11 cellular contexts compared by ENCODE assay signal in the genomic region with DNA sequence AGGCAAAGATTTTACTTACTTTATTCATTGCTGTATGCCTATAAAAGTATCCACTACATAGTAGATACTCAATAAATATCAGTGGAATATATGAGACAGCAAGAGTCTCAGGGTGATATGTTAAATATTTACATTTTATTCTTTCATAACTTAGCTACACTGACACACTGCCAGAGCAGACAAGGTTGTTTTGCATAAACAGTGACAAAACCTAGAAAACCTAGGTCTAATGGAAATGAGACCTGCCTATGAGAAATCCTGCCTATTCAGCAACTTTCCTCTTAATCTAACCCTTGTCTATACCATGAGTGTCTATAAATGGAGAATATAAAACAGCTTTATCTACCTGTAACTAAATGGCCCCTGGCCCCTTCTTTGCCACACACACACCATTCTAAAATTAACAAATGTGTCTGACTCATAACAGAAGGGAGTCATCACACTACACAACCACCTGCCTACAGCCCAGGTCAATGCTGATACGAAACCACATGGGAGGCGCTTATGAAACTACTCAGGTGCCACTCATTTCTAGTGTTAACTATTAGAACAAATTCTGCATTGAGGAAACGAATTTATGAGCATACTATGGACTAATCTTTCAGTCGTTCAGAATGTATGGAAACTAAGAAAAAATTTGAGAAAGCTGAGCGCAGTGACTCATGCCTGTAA.
DNase-seq lines count a peak whose midpoint lies in the region; ATAC-seq and TF ChIP-seq lines count a peak whose summit lies in the region.
"Had no signal": no experiment of that assay in that cellular context is flagged by ENCODE, and none has a peak within 500 bp of the region (broad histone marks: within the 10 kb centered on the region; RNA-seq: fewer than 3 reads in every experiment).

No MANE protein-coding gene starts in this region.

- DNase-seq in HT1080 (ENCODE audit: low read depth) (peak; percentile 10), myocyte (ENCODE audit: low read depth) (peak; percentile 11), Caco-2 (no peak), NCI-H1048 (lab: John Stamatoyannopoulos, UW) (no peak), NCI-H2029 (lab: John Stamatoyannopoulos, UW) (no peak), colonic mucosa (no peak)

- H3K4me1 ChIP-seq in Caco-2 (no peaks in the 10 kb centered on the region), colonic mucosa (no peaks in the 10 kb centered on the region)

- H3K9ac ChIP-seq in colonic mucosa (ENCODE audit: low read depth in 2 of 2, low read length in 2 of 2), result no peak overlapping the region

- POLR2A ChIA-PET in Caco-2 (lab: Charles Lee), result no interaction called here

- H3K27ac Mint-ChIP-seq in Caco-2 (ENCODE audit: unreplicated experiment), result no peak overlapping the region
- H3K27ac Mint-ChIP-seq: dendritic cell treated with granulocyte-macrophage colony-stimulating factor and Interleukin-4, amounts not matched to agents 40 ng/mL and 50 ng/mL, for 4 days; nephron had no signal

- no peaks in the 10 kb centered on the region for H3K27me3 Mint-ChIP-seq in Caco-2 (ENCODE audit: insufficient read depth, unreplicated experiment)
- H3K27me3 Mint-ChIP-seq: dendritic cell treated with granulocyte-macrophage colony-stimulating factor and Interleukin-4, amounts not matched to agents 40 ng/mL and 50 ng/mL, for 4 days had no signal

- no peak for TF ChIP-seq CTCF in Caco-2 (IDR thresholded peaks at IDR 0.05; ENCODE audit: insufficient read depth in 1 of 2, low read depth in 1 of 2, low read length in 1 of 2, severe bottlenecking in 1 of 2, unreplicated experiment in 1 of 2)
- TF ChIP-seq CTCF in colonic mucosa (IDR thresholded peaks at IDR 0.05), result no peak

- no peaks in the 10 kb centered on the region for H3K9me3 ChIP-seq in Caco-2
- H3K9me3 ChIP-seq in colonic mucosa, result no peaks in the 10 kb centered on the region

- peak; percentile 96 for ATAC-seq in GM18858 (IDR thresholded peaks at IDR 0.05; ENCODE audit: unreplicated experiment)
- peak; percentile 96 for ATAC-seq in GM21737 (IDR thresholded peaks at IDR 0.05; ENCODE audit: unreplicated experiment)

- H3K4me1 Mint-ChIP-seq in Caco-2 (ENCODE audit: low read depth, unreplicated experiment), result no peaks in the 10 kb centered on the region
- H3K4me1 Mint-ChIP-seq: nephron had no signal

- H3K4me3 ChIP-seq in Caco-2 (ENCODE audit: low read depth, low read length) (no peak overlapping the region), colonic mucosa (no peak overlapping the region)
- H3K4me3 ChIP-seq: SK-N-MC had no signal

- H3K9me3 Mint-ChIP-seq in Caco-2 (ENCODE audit: unreplicated experiment), result no peaks in the 10 kb centered on the region
- H3K9me3 Mint-ChIP-seq: dendritic cell treated with granulocyte-macrophage colony-stimulating factor and Interleukin-4, amounts not matched to agents 40 ng/mL and 50 ng/mL, for 4 days; nephron had no signal

- peaks cover 77% of the 10 kb centered on the region for H3K36me3 Mint-ChIP-seq in Caco-2 (ENCODE audit: insufficient read depth, unreplicated experiment)

- no peak overlapping the region for H3K27ac ChIP-seq in colonic mucosa
- H3K27ac ChIP-seq: SK-N-MC had no signal

- BruUV-seq in Caco-2 (replicated peaks; lab: Mats Ljungman, UMichigan), result no TSS peak

- H3K27me3 ChIP-seq in Caco-2 (replicated peaks; ENCODE audit: control insufficient read depth, insufficient read depth, low read length) (no peaks in the 10 kb centered on the region), colonic mucosa (no peaks in the 10 kb centered on the region)

- intact Hi-C loops in Caco-2 (cut with micrococcal nuclease; ENCODE audit: unreplicated experiment) (no loop called here), colonic mucosa (cut with DNase I) (no loop called here)

- no peak overlapping the region for H3K4me3 Mint-ChIP-seq in Caco-2 (ENCODE audit: unreplicated experiment)
- H3K4me3 Mint-ChIP-seq: dendritic cell treated with granulocyte-macrophage colony-stimulating factor and Interleukin-4, amounts not matched to agents 40 ng/mL and 50 ng/mL, for 4 days; nephron had no signal

- CTCF ChIA-PET in Caco-2 (lab: Charles Lee), result interaction anchor here (0.5 kb wide), 1 partner anchor 16 kb away, joined by 3 read pairs; no protein-coding TSS in a partner anchor

- H3K36me3 ChIP-seq in Caco-2 (ENCODE audit: control insufficient read depth, insufficient read depth, low read length) (no peaks in the 10 kb centered on the region; the same call in 1 of the 2 replicates), colonic mucosa (no peaks in the 10 kb centered on the region)

Comparison
In these comparisons a context has a peak if more than half of its experiments do, and no peak if none do; other contexts are left out.
1. DNase-seq: peak in HT1080 (single experiment) and myocyte (single experiment); none in Caco-2 (0 of 2), NCI-H1048 (single experiment), NCI-H2029 (single experiment) and colonic mucosa (single experiment).